Comparison of ENCODE assay signal across 9 cellular contexts in genomic region chr6:117128052-117128451, GRCh38.
"Had no signal": no experiment of that assay in that cellular context is flagged by ENCODE, and none has a peak within 500 bp of the region (broad histone marks: within the 10 kb centered on the region; RNA-seq: fewer than 3 reads in every experiment).

No MANE protein-coding gene starts in this region.

- ATAC-seq: GM23338, K562 had no signal

- FAIRE-seq: H1, H54, K562 had no signal

- H3K4me2 ChIP-seq: GM23338 had no signal

- DNase-seq: H9, HCEC 1CT, IMR-90, KG1 had no signal

- H3K4me3 ChIP-seq: GM23338, K562 had no signal

- H3K27ac ChIP-seq: HL-60 had no signal

- H2AFZ ChIP-seq: GM23338 had no signal
